Comparison of ENCODE assay signal across 1 cellular context in the genomic region with DNA sequence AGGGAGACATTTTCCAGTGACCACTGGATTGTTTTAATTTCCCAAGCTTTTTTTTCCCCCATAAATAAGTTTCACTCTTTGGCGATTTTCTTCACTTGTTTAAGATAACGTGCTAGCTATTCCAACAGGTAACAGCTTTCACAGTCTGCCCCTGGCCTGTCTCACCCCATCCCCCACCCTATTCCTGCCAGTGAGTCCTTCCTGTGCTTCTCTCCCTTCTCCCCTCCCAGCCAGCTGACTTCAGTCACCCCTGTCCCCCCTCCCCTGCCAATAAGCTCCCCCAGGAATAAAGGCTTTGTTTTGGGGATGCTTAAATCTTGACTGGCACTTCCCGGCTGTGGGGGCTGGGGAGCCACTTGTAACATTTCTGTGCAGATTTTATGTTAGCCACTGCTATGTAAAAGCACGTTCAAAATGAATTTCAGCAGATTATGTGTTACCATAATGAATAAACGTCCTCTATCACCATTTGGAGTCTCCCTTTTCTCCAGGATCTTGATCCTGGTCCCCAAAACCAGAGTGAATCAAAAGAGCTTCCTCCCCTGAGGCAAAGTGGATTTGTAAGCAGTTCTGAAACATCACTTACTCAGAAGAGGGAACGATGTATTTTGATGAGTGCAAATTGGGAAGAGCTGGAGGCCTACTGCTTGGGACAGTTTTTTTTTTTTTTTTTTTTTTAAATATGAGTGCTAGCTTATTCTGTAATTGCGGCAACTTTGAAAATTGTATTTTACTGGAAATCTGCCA.
TF ChIP-seq lines count a peak whose summit lies in the region.

No MANE protein-coding gene starts in this region.

TF ChIP-seq in K562, 482 proteins besides CTCF, POLR2A, EP300 and RAD21 (continued from another document):
- TF ChIP-seq, protein P1, sequence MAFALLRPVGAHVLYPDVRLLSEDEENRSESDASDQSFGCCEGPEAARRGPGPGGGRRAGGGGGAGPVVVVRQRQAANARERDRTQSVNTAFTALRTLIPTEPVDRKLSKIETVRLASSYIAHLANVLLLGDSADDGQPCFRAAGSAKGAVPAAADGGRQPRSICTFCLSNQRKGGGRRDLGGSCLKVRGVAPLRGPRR (CRISPR knock-in tag; IDR thresholded peaks at IDR 0.05), result no peak
- 0 out of 2 replicates have a peak, but pooled peaks have one; percentile 6 for TF ChIP-seq NFIC (IDR thresholded peaks at IDR 0.05)
- TF ChIP-seq, protein P2, sequence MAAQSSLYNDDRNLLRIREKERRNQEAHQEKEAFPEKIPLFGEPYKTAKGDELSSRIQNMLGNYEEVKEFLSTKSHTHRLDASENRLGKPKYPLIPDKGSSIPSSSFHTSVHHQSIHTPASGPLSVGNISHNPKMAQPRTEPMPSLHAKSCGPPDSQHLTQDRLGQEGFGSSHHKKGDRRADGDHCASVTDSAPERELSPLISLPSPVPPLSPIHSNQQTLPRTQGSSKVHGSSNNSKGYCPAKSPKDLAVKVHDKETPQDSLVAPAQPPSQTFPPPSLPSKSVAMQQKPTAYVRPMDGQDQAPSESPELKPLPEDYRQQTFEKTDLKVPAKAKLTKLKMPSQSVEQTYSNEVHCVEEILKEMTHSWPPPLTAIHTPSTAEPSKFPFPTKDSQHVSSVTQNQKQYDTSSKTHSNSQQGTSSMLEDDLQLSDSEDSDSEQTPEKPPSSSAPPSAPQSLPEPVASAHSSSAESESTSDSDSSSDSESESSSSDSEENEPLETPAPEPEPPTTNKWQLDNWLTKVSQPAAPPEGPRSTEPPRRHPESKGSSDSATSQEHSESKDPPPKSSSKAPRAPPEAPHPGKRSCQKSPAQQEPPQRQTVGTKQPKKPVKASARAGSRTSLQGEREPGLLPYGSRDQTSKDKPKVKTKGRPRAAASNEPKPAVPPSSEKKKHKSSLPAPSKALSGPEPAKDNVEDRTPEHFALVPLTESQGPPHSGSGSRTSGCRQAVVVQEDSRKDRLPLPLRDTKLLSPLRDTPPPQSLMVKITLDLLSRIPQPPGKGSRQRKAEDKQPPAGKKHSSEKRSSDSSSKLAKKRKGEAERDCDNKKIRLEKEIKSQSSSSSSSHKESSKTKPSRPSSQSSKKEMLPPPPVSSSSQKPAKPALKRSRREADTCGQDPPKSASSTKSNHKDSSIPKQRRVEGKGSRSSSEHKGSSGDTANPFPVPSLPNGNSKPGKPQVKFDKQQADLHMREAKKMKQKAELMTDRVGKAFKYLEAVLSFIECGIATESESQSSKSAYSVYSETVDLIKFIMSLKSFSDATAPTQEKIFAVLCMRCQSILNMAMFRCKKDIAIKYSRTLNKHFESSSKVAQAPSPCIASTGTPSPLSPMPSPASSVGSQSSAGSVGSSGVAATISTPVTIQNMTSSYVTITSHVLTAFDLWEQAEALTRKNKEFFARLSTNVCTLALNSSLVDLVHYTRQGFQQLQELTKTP (IDR thresholded peaks at IDR 0.05; ENCODE audit: low read depth in 1 of 2, partially characterized antibody in 2 of 2), result no peak
